Comparison of ENCODE assay signal across 8 cellular contexts in the genomic region with DNA sequence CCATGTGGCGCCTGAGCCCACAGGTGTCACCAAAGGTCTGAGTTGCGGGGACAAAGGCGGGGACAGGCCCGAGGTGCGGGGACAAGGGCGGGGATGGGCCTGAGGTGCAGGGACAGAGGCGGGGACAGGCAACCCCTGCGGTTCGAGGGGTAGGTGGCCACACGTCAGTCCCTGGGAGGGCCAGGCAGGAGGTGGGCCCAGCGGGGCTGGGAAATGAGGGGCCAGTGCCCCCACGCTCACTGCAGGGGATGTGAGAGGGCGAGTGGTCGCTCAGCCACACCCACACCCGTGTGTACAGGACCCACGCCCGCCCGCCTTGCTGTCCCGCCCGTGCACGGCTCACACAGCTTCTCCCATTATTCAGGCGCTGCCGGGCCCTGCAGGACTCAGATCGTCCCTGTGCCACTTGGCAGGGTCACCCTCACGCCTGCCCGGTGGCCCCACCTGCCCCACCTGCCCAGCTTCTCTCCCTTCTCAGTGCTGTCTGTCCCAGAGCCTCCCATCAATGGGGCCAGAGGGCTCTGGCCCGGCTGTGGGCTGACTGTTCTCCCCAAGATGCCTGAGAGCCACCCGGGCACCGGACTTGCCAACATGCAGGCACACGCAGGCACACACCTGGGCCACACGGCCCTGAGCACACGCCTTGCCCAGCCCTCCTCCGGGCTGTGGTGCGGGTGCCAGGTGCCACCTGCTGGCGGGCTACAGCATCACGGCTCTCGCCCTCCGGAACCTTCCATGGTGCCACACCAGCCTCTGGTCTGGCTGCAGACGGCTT. TPM values are rescaled to one million over a fixed set of nuclear protein-coding genes. Genes with fewer than 3 reads are reported as not detected.
DNase-seq lines count a peak whose midpoint lies in the region; ATAC-seq and TF ChIP-seq lines count a peak whose summit lies in the region.

No MANE protein-coding gene starts in this region.

- no peak overlapping the region for H3K4me3 ChIP-seq in colonic mucosa
- H3K4me3 ChIP-seq in lower leg skin (ENCODE audit: low read depth, poor library complexity, severe bottlenecking) = no peak overlapping the region

- DNase-seq in ELF-1 (ENCODE audit: low read depth, low spot score) = peak; percentile 90
- DNase-seq in NCI-H2227 treated with DMSO at 0.1 percent for 48 hours (lab: John Stamatoyannopoulos, UW) = peak; percentile 79
- DNase-seq in activated CD4-positive, alpha-beta T cell treated with anti-CD3 and anti-CD28 coated beads for 48 hours = peak; percentile 84
- peak; percentile 85 for DNase-seq in colonic mucosa
- DNase-seq in lower leg skin (ENCODE audit: low spot score in 2 of 2) = peak; percentile 49 to 93
- peak; percentile 47 for DNase-seq in stimulated activated CD8-positive, alpha-beta memory T cell treated with anti-CD3 and anti-CD28 coated beads, Interleukin-12 subunit alpha, Interleukin-12 subunit beta, amount 100 ng/mL, for 1 hour (ENCODE audit: low read depth)
- DNase-seq in amniotic stem cell (lab: John Stamatoyannopoulos, UW) = no peak

- intact Hi-C loops in colonic mucosa (cut with DNase I) = loop anchor here (5.0 kb wide), 2 partner anchors 128 to 203 kb away; no protein-coding TSS in a partner anchor
- intact Hi-C loops in lower leg skin (cut with DNase I; ENCODE audit: low total_unique reads) = loop anchor here (5.0 kb wide), 1 partner anchor 208 kb away; a partner anchor contains a TSS

- 34 to 46% methylated on average over 36 to 37 of the region's 39 CpGs for WGBS in lower leg skin, 2 donors

- no peaks in the 10 kb centered on the region for H3K36me3 ChIP-seq in colonic mucosa

- TF ChIP-seq CTCF in colonic mucosa (IDR thresholded peaks at IDR 0.05) (peak; percentile 89), lower leg skin (IDR thresholded peaks at IDR 0.05) (peak in 1 of 3 donors; percentile 78)

- peaks cover 11% of the 10 kb centered on the region for H3K27me3 ChIP-seq in colonic mucosa

- H3K9ac ChIP-seq in colonic mucosa (ENCODE audit: low read depth in 2 of 2, low read length in 2 of 2) = no peak overlapping the region

- no peaks in the 10 kb centered on the region for H3K9me3 ChIP-seq in colonic mucosa

- ATAC-seq in HG02885 (IDR thresholded peaks at IDR 0.05; ENCODE audit: poor library complexity, unreplicated experiment) = peak; percentile 71

- no peak overlapping the region for H3K27ac ChIP-seq in colonic mucosa

- TF ChIP-seq POLR2A in lower leg skin (IDR thresholded peaks at IDR 0.05) = no peak

- peaks cover 5% of the 10 kb centered on the region for H3K4me1 ChIP-seq in colonic mucosa

RNA-seq across cellular contexts. Expression of a gene that starts 14.2 kb away (rescaled TPM):
- total RNA-seq in colonic mucosa (under 1 TPM in 1 of 2 donors, not detected in 1; 0.10 TPM), lower leg skin (not detected)

RNA-seq across cellular contexts. Expression of a gene that starts 23.9 kb away (rescaled TPM):
- 1,000 to 10,000 TPM; 1,230 to 1,438 TPM for total RNA-seq in colonic mucosa
- total RNA-seq in lower leg skin = under 1 TPM in 1 of 4 donors, not detected in 3; 0.02 TPM

Comparison
In these comparisons a context has a peak if more than half of its experiments do, and no peak if none do; other contexts are left out.
1. RNA of a gene that starts 23.9 kb away (total RNA-seq): 1,230 to 1,438 TPM in colonic mucosa; 0.02 TPM in lower leg skin; every median in the first group is over 1,000 times any median in the second.